15 cellular contexts compared by ENCODE assay signal in genomic region chr2:231425811-231426703, GRCh38. TPM values are rescaled to one million over a fixed set of nuclear protein-coding genes. Genes with fewer than 3 reads are reported as not detected.
DNase-seq lines count a peak whose midpoint lies in the region; ATAC-seq, FAIRE-seq and TF ChIP-seq lines count a peak whose summit lies in the region.
"Had no signal": no experiment of that assay in that cellular context is flagged by ENCODE, and none has a peak within 500 bp of the region (broad histone marks: within the 10 kb centered on the region; RNA-seq: fewer than 3 reads in every experiment).

No MANE protein-coding gene starts in this region.

- H3K27me3 ChIP-seq in small intestine (ENCODE audit: control insufficient read depth in 2 of 2, insufficient read depth in 2 of 2, low read length in 2 of 2): no peaks in the 10 kb centered on the region

- H3K27ac Mint-ChIP-seq in activated naive CD8-positive, alpha-beta T cell treated with anti-CD3 and anti-CD28 coated beads, Interleukin-2, amount 50 U/mL, for 24 hours: no peak overlapping the region

- H3K27me3 Mint-ChIP-seq in activated naive CD8-positive, alpha-beta T cell treated with anti-CD3 and anti-CD28 coated beads, Interleukin-2, amount 50 U/mL, for 24 hours: peaks cover 7% of the 10 kb centered on the region
- H3K27me3 Mint-ChIP-seq: IgD-negative memory B cell had no signal

- 57 to 62% (median 57%) methylated on average over 21 of the region's 21 CpGs for WGBS in small intestine, 3 donors

- H3K4me1 ChIP-seq in small intestine (ENCODE audit: control insufficient read depth in 2 of 2, insufficient read depth in 1 of 2, low read depth in 1 of 2, low read length in 1 of 2): peaks cover 0 to 2% of the 10 kb centered on the region in 2 donors

- peak; percentile 56 for DNase-seq in GM12865 (ENCODE audit: low read depth)
- peak; percentile 94 for DNase-seq in SW480 (ENCODE audit: low spot score)
- no peak for DNase-seq in activated naive CD8-positive, alpha-beta T cell treated with anti-CD3 and anti-CD28 coated beads, Interleukin-2, amount 50 U/mL, for 24 hours
- DNase-seq in small intestine: peak; percentile 61
- DNase-seq in superior temporal gyrus (ENCODE audit: extremely low spot score): no peak
- DNase-seq in stimulated activated naive CD4-positive, alpha-beta T cell treated with Interleukin-2 at 50 U/mL for 16 hours (lab: John Stamatoyannopoulos, UW): no peak
- no peak for DNase-seq in NCI-H1105 treated with DMSO at 0.1 percent for 48 hours (lab: John Stamatoyannopoulos, UW)
- DNase-seq: DMS153, foreskin fibroblast, midbrain, NCI-H526 treated with DMSO at 0.1 percent for 48 hours had no signal

- peaks cover 3% of the 10 kb centered on the region for H3K36me3 Mint-ChIP-seq in activated naive CD8-positive, alpha-beta T cell treated with anti-CD3 and anti-CD28 coated beads, Interleukin-2, amount 50 U/mL, for 24 hours (ENCODE audit: low read depth)
- H3K36me3 Mint-ChIP-seq: IgD-negative memory B cell had no signal

- H3K9me3 ChIP-seq in small intestine (ENCODE audit: control insufficient read depth, low read depth): peaks cover 2% of the 10 kb centered on the region

- no peak overlapping the region for H3K4me3 Mint-ChIP-seq in activated naive CD8-positive, alpha-beta T cell treated with anti-CD3 and anti-CD28 coated beads, Interleukin-2, amount 50 U/mL, for 24 hours

- ATAC-seq in activated naive CD8-positive, alpha-beta T cell treated with anti-CD3 and anti-CD28 coated beads, Interleukin-2, amount 50 U/mL, for 24 hours: peak; percentile 24
- no peak for ATAC-seq in HG03159 (IDR thresholded peaks at IDR 0.05; ENCODE audit: unreplicated experiment)

- TF ChIP-seq CTCF in GM12865 (IDR thresholded peaks at IDR 0.05; ENCODE audit: insufficient read depth, low read depth, low read length, missing control alignments): no peak

- H3K4me3 ChIP-seq in GM12865 (ENCODE audit: low read depth, low read length) (no peak overlapping the region), small intestine (ENCODE audit: low read depth in 1 of 2, low read length in 2 of 2) (no peak overlapping the region)

- FAIRE-seq in small intestine (lab: Jason Lieb, UNC): no peak
- FAIRE-seq: bronchial epithelial cell, TTC549 had no signal

- no peaks in the 10 kb centered on the region for H3K4me1 Mint-ChIP-seq in activated naive CD8-positive, alpha-beta T cell treated with anti-CD3 and anti-CD28 coated beads, Interleukin-2, amount 50 U/mL, for 24 hours

- peaks cover 8% of the 10 kb centered on the region for H3K9me3 Mint-ChIP-seq in activated naive CD8-positive, alpha-beta T cell treated with anti-CD3 and anti-CD28 coated beads, Interleukin-2, amount 50 U/mL, for 24 hours

- H3K27ac ChIP-seq in small intestine (ENCODE audit: low read depth in 1 of 2, low read length in 1 of 2): no peak overlapping the region

- H3K36me3 ChIP-seq in small intestine (ENCODE audit: control insufficient read depth in 2 of 2, insufficient read depth in 2 of 2, low read length in 2 of 2): no peaks in the 10 kb centered on the region

RNA-seq across cellular contexts. Expression of gene B3GNT7, which starts 30.5 kb away (rescaled TPM):
- polyA plus RNA-seq in small intestine: 10 to 100 TPM; 13.8 to 22.0 (median 14.5) TPM

RNA-seq across cellular contexts. Expression of gene NCL, which starts 38.2 kb away (rescaled TPM):
- 100 to 1,000 TPM in 2 of 3 donors, 10 to 100 TPM in 1; 89.2 to 260 (median 123) TPM for polyA plus RNA-seq in small intestine

Comparison
In these comparisons a context has a peak if more than half of its experiments do, and no peak if none do; other contexts are left out.
1. DNase-seq: peak in GM12865 (single experiment), SW480 (single experiment) and small intestine (single experiment); none in activated naive CD8-positive, alpha-beta T cell treated with anti-CD3 and anti-CD28 coated beads, Interleukin-2, amount 50 U/mL, for 24 hours (single experiment), superior temporal gyrus (single experiment), stimulated activated naive CD4-positive, alpha-beta T cell treated with Interleukin-2 at 50 U/mL for 16 hours (single experiment) and NCI-H1105 treated with DMSO at 0.1 percent for 48 hours (single experiment).